In genomic region chr4:26751838-26752237, GRCh38 we compare ENCODE assay signal across 12 cellular contexts.
DNase-seq lines count a peak whose midpoint lies in the region; ATAC-seq lines count a peak whose summit lies in the region.
"Had no signal": no experiment of that assay in that cellular context is flagged by ENCODE, and none has a peak within 500 bp of the region (broad histone marks: within the 10 kb centered on the region; RNA-seq: fewer than 3 reads in every experiment).

No MANE protein-coding gene starts in this region.

- peaks cover 13% of the 10 kb centered on the region for H3K36me3 Mint-ChIP-seq in activated CD4-positive, alpha-beta T cell treated with anti-CD3 and anti-CD28 coated beads for 36 hours (ENCODE audit: low read depth)
- H3K36me3 Mint-ChIP-seq in memory B cell: peaks cover 10% of the 10 kb centered on the region

- no peak overlapping the region for H3K27ac Mint-ChIP-seq in activated CD4-positive, alpha-beta T cell treated with anti-CD3 and anti-CD28 coated beads for 36 hours
- peak overlapping the region; percentile 21 for H3K27ac Mint-ChIP-seq in memory B cell

- POLR2A ChIA-PET in activated CD4-positive, alpha-beta T cell treated with anti-CD3 and anti-CD28 coated beads for 36 hours (lab: Charles Lee): interaction anchor here (0.7 kb wide), 1 partner anchor 35 kb away, joined by 8 read pairs; no protein-coding TSS in a partner anchor

- intact Hi-C loops in activated CD4-positive, alpha-beta T cell treated with anti-CD3 and anti-CD28 coated beads for 36 hours (cut with DNase I, micrococcal nuclease): no loop called here

- no peaks in the 10 kb centered on the region for H3K9me3 Mint-ChIP-seq in activated CD4-positive, alpha-beta T cell treated with anti-CD3 and anti-CD28 coated beads for 36 hours (ENCODE audit: low read depth)
- H3K9me3 Mint-ChIP-seq in memory B cell: no peaks in the 10 kb centered on the region

- H3K4me3 Mint-ChIP-seq in activated CD4-positive, alpha-beta T cell treated with anti-CD3 and anti-CD28 coated beads for 36 hours: no peak overlapping the region
- no peak overlapping the region for H3K4me3 Mint-ChIP-seq in memory B cell

- H3K27me3 Mint-ChIP-seq in activated CD4-positive, alpha-beta T cell treated with anti-CD3 and anti-CD28 coated beads for 36 hours: no peaks in the 10 kb centered on the region
- H3K27me3 Mint-ChIP-seq in memory B cell: no peaks in the 10 kb centered on the region

- peak; percentile 15 for DNase-seq in activated CD4-positive, alpha-beta T cell treated with anti-CD3 and anti-CD28 coated beads for 36 hours
- DNase-seq in activated CD4-positive, alpha-beta T cell treated with anti-CD3 and anti-CD28 coated beads, Interleukin-2, amount 50 U/mL, for 48 hours: no peak
- DNase-seq in memory B cell (ENCODE audit: low spot score in 2 of 2): no peak
- DNase-seq in NCI-H345 (lab: John Stamatoyannopoulos, UW): no peak
- DNase-seq in HuH-7 (ENCODE audit: low spot score): no peak
- DNase-seq in central memory CD4-positive, alpha-beta T cell: no peak
- DNase-seq: 8988T, NCI-H446 treated with DMSO at 0.1 percent for 48 hours, sigmoid colon had no signal

- peaks cover 11% of the 10 kb centered on the region for H3K4me1 Mint-ChIP-seq in activated CD4-positive, alpha-beta T cell treated with anti-CD3 and anti-CD28 coated beads for 36 hours
- peaks cover 6% of the 10 kb centered on the region for H3K4me1 Mint-ChIP-seq in memory B cell

- CTCF ChIA-PET in activated CD4-positive, alpha-beta T cell treated with anti-CD3 and anti-CD28 coated beads for 36 hours (lab: Charles Lee): interaction anchor here (1.2 kb wide), 1 partner anchor 8 kb away, joined by 3 read pairs; no protein-coding TSS in a partner anchor

- ATAC-seq in activated CD4-positive, alpha-beta T cell treated with anti-CD3 and anti-CD28 coated beads for 36 hours: peak; percentile 99
- ATAC-seq in GM21381 (IDR thresholded peaks at IDR 0.05; ENCODE audit: unreplicated experiment) (peak; percentile 83), HG03025 (IDR thresholded peaks at IDR 0.05; ENCODE audit: low FRiP score, unreplicated experiment) (peak; percentile 84), memory B cell (ENCODE audit: low read depth) (no peak)
- ATAC-seq: Right ventricle myocardium inferior had no signal
